Comparison of ENCODE assay signal across 8 cellular contexts in genomic region chr2:61144697-61145268, GRCh38. TPM values are rescaled to one million over a fixed set of nuclear protein-coding genes. Genes with fewer than 3 reads are reported as not detected.
DNase-seq lines count a peak whose midpoint lies in the region; ATAC-seq and TF ChIP-seq lines count a peak whose summit lies in the region.

No MANE protein-coding gene starts in this region.

- peak; percentile 92 for DNase-seq in activated T-helper 2 cell treated with anti-CD3 and anti-CD28 coated beads, Interferon-gamma antibody, Interleukin-2, Interleukin-4, amounts not matched to agents 10 μg/mL and 5 μg/mL and 100 μg/mL, durations not matched to agents 14 hours and 24 hours and 36 hours (ENCODE audit: low spot score)
- DNase-seq in fibroblast of mammary gland (ENCODE audit: low read depth) (peak; percentile 97), naive B cell (peak; percentile 86)
- peak; percentile 88 to 92 for DNase-seq in stimulated activated CD8-positive, alpha-beta memory T cell treated with anti-CD3 and anti-CD28 coated beads, Interleukin-7, amount 100 ng/mL, for 48 hours (ENCODE audit: extremely low read depth in 1 of 2, low read depth in 1 of 2)

- no peak for TF ChIP-seq CTCF in fibroblast of mammary gland (conservative IDR thresholded peaks at IDR 0.05; ENCODE audit: control insufficient read depth, insufficient read depth, low read depth, low read length)

- no peaks in the 10 kb centered on the region for H3K27me3 Mint-ChIP-seq in activated T-helper 2 cell treated with anti-CD3 and anti-CD28 coated beads, Interferon-gamma antibody, Interleukin-2, Interleukin-4, amounts not matched to agents 10 μg/mL and 5 μg/mL and 100 μg/mL, durations not matched to agents 14 hours and 24 hours and 36 hours (ENCODE audit: low read depth)
- no peaks in the 10 kb centered on the region for H3K27me3 Mint-ChIP-seq in naive B cell

- H4K20me1 ChIP-seq in BLaER1, result no peaks in the 10 kb centered on the region

- peaks cover 5% of the 10 kb centered on the region; the same call in 1 of the 2 replicates for H3K9me3 ChIP-seq in BLaER1

- intact Hi-C loops in activated T-helper 2 cell treated with anti-CD3 and anti-CD28 coated beads, Interferon-gamma antibody, Interleukin-2, Interleukin-4, amounts not matched to agents 10 μg/mL and 5 μg/mL and 100 μg/mL, durations not matched to agents 14 hours and 24 hours and 36 hours (cut with micrococcal nuclease), result loop anchor here (1.0 to 10.0 kb wide), 2 partner anchors 33 to 1560 kb away; partner anchors contain the start of gene EHBP1

- peaks cover 13% of the 10 kb centered on the region for H3K4me1 ChIP-seq in BLaER1

- peak overlapping the region; percentile 85 for H3K4me2 ChIP-seq in BLaER1

- H3K27me3 ChIP-seq in BLaER1, result no peaks in the 10 kb centered on the region

- no peaks in the 10 kb centered on the region for H3K9me3 Mint-ChIP-seq in activated T-helper 2 cell treated with anti-CD3 and anti-CD28 coated beads, Interferon-gamma antibody, Interleukin-2, Interleukin-4, amounts not matched to agents 10 μg/mL and 5 μg/mL and 100 μg/mL, durations not matched to agents 14 hours and 24 hours and 36 hours
- H3K9me3 Mint-ChIP-seq in naive B cell, result no peaks in the 10 kb centered on the region

- peak overlapping the region; percentile 66 for H3K9ac ChIP-seq in BLaER1

- H3K4me3 ChIP-seq in BLaER1 (peak overlapping the region; percentile 70), fibroblast of mammary gland (ENCODE audit: control insufficient read depth, low read depth, low read length) (peak overlapping the region; percentile 94)

- peaks cover 23% of the 10 kb centered on the region for H3K36me3 Mint-ChIP-seq in activated T-helper 2 cell treated with anti-CD3 and anti-CD28 coated beads, Interferon-gamma antibody, Interleukin-2, Interleukin-4, amounts not matched to agents 10 μg/mL and 5 μg/mL and 100 μg/mL, durations not matched to agents 14 hours and 24 hours and 36 hours (ENCODE audit: low read depth)
- peaks cover 0 to 5% of the 10 kb centered on the region in 2 donors for H3K36me3 Mint-ChIP-seq in naive B cell

- H3K27ac ChIP-seq in BLaER1, result peak overlapping the region; percentile 75

- peak overlapping the region; percentile 86 for H3K4me3 Mint-ChIP-seq in activated T-helper 2 cell treated with anti-CD3 and anti-CD28 coated beads, Interferon-gamma antibody, Interleukin-2, Interleukin-4, amounts not matched to agents 10 μg/mL and 5 μg/mL and 100 μg/mL, durations not matched to agents 14 hours and 24 hours and 36 hours (ENCODE audit: low read depth)
- H3K4me3 Mint-ChIP-seq in naive B cell, result peak overlapping the region; percentile 89 to 98 (median 95)

- peaks cover 2% of the 10 kb centered on the region for H3K4me1 Mint-ChIP-seq in activated T-helper 2 cell treated with anti-CD3 and anti-CD28 coated beads, Interferon-gamma antibody, Interleukin-2, Interleukin-4, amounts not matched to agents 10 μg/mL and 5 μg/mL and 100 μg/mL, durations not matched to agents 14 hours and 24 hours and 36 hours (ENCODE audit: low read depth)
- peaks cover 5 to 19% (median 11%) of the 10 kb centered on the region in 3 donors for H3K4me1 Mint-ChIP-seq in naive B cell

- H3K36me3 ChIP-seq in BLaER1, result peaks cover 14% of the 10 kb centered on the region

- peak overlapping the region; percentile 88 for H3K27ac Mint-ChIP-seq in activated T-helper 2 cell treated with anti-CD3 and anti-CD28 coated beads, Interferon-gamma antibody, Interleukin-2, Interleukin-4, amounts not matched to agents 10 μg/mL and 5 μg/mL and 100 μg/mL, durations not matched to agents 14 hours and 24 hours and 36 hours
- peak overlapping the region; percentile 92 to 99 (median 96) for H3K27ac Mint-ChIP-seq in naive B cell

- ATAC-seq in GM19372 (IDR thresholded peaks at IDR 0.05; ENCODE audit: low read depth, unreplicated experiment) (peak; percentile 86), HG03558 (IDR thresholded peaks at IDR 0.05; ENCODE audit: extremely low read depth, unreplicated experiment) (peak; percentile 94), naive B cell (ENCODE audit: low read depth in 2 of 2) (peak; percentile 86 to 89)

TF ChIP-seq in PFSK-1, 5 proteins besides CTCF, POLR2A, EP300 and RAD21:
- TF ChIP-seq FOXP2 (optimal IDR thresholded peaks at IDR 0.05; ENCODE audit: borderline replicate concordance, extremely low read depth, extremely low read length, insufficient read depth), result peak; percentile 35
- TF ChIP-seq SIN3A (IDR thresholded peaks at IDR 0.05; ENCODE audit: borderline replicate concordance, insufficient read depth, low read length), result no peak
- 0 out of 4 replicates have a peak, but pooled peaks of 1 of the 2 experiments have one; percentile 7 for TF ChIP-seq REST (IDR thresholded peaks at IDR 0.05; ENCODE audit: insufficient read depth in 1 of 2, low read depth in 2 of 2, low read length in 2 of 2)
- peak; percentile 19; the same call in 1 of the 2 replicates for TF ChIP-seq TAF1 (IDR thresholded peaks at IDR 0.05; ENCODE audit: borderline replicate concordance, insufficient read depth, low read length)
- TF ChIP-seq POLR2AphosphoS5 (IDR thresholded peaks at IDR 0.05; ENCODE audit: low read depth, low read length), result peak; percentile 87

RNA-seq across cellular contexts. Expression of gene C2orf74, which starts 17.2 kb away (rescaled TPM):
- polyA plus RNA-seq in PFSK-1 (2012; ENCODE audit: insufficient read length, low read depth), result 8.2 TPM
- 7.7 and 7.9 TPM in 2 replicates for total RNA-seq in activated T-helper 2 cell treated with anti-CD3 and anti-CD28 coated beads, Interferon-gamma antibody, Interleukin-2, Interleukin-4, amounts not matched to agents 10 μg/mL and 5 μg/mL and 100 μg/mL, durations not matched to agents 14 hours and 24 hours and 36 hours
- polyA plus RNA-seq in naive B cell (ENCODE audit: low read depth in 6 of 6), result 10 to 100 TPM; 26.0 to 50.0 (median 41.7) TPM

Comparison
In these comparisons a context has a peak if more than half of its experiments do, and no peak if none do; other contexts are left out.
1. Peak in every context shown above with its lines: DNase-seq, ATAC-seq, H3K4me3 ChIP-seq and H3K27ac ChIP-seq.